ENCODE assay signal across 1 cellular context in the genomic region with DNA sequence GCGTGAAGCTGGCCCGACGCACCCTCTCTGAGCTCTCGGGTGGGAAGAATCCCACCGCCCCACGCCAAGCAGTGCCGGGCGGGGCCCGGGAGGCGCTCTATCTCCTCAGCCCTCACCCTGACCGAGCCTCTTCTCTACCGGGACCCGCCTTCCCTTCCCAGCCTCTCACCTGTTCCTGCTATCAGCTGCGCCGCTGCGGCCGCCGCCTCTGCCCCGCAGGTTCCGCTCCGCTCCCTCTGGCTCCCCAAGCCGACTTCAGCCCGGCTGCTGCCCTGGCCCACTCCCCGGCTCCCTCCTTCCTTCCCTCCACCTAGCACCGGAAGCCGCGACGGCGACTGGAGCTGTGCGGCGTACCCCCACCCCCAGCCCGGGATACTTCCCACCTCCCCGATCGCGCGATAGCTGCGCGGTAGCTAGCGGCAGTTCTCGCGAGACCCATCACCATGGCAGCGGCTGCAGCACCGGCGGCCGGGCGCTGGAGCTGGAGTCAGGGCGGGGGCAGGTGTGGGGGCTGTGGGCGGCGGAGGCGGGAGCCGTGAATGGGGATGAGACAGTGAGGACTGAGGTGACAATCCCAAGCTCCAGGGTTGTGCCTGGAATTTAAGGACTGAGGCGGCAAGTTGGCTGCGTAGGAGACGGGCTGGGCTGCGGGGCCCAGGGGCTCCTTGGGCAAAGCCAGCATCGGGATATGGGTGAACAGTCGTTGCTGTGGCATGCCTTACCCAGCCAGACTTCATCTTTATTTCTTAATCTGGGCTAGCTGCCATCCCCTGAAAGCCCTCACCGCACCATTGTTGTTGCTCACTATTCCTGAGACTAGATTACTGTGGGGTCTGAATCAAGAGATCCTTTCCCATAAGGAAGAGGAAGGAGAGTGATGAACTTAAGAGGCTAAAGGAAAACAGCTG.
TF ChIP-seq lines count a peak whose summit lies in the region.

Gene ARF3 (minus strand): TSS at position 347 of the 908 bp plus-strand sequence. CDS start 16,392 bp downstream, outside the sequence.

TF ChIP-seq in HepG2, 621 proteins besides CTCF, POLR2A, EP300 and RAD21 (continued from another document and continues in another):
- TF ChIP-seq ZBTB44 (CRISPR knock-in tag; IDR thresholded peaks at IDR 0.05) = no peak
- 0 out of 2 replicates have a peak, but pooled peaks have one; percentile 43 for TF ChIP-seq ZFP1 (CRISPR knock-in tag; IDR thresholded peaks at IDR 0.05)
- no peak for TF ChIP-seq ZNF678 (CRISPR knock-in tag; IDR thresholded peaks at IDR 0.05)
- TF ChIP-seq, protein P1, sequence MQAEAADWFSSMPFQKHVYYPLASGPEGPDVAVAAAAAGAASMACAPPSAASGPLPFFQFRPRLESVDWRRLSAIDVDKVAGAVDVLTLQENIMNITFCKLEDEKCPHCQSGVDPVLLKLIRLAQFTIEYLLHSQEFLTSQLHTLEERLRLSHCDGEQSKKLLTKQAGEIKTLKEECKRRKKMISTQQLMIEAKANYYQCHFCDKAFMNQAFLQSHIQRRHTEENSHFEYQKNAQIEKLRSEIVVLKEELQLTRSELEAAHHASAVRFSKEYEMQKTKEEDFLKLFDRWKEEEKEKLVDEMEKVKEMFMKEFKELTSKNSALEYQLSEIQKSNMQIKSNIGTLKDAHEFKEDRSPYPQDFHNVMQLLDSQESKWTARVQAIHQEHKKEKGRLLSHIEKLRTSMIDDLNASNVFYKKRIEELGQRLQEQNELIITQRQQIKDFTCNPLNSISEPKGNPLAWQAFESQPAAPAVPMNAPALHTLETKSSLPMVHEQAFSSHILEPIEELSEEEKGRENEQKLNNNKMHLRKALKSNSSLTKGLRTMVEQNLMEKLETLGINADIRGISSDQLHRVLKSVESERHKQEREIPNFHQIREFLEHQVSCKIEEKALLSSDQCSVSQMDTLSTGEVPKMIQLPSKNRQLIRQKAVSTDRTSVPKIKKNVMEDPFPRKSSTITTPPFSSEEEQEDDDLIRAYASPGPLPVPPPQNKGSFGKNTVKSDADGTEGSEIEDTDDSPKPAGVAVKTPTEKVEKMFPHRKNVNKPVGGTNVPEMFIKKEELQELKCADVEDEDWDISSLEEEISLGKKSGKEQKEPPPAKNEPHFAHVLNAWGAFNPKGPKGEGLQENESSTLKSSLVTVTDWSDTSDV (CRISPR knock-in tag; IDR thresholded peaks at IDR 0.05) = no peak
- TF ChIP-seq SNRNP70 (IDR thresholded peaks at IDR 0.05; ENCODE audit: low read depth, low read length) = no peak
- no peak for TF ChIP-seq REST (IDR thresholded peaks at IDR 0.05; ENCODE audit: borderline replicate concordance in 1 of 2, low read depth in 1 of 2, low read length in 2 of 2)
- TF ChIP-seq ZNF143 (CRISPR knock-in tag; IDR thresholded peaks at IDR 0.05) = no peak; the same call in 1 of the 2 replicates
- no peak for TF ChIP-seq PRDM15 (CRISPR knock-in tag; IDR thresholded peaks at IDR 0.05)
- TF ChIP-seq EED (CRISPR knock-in tag; IDR thresholded peaks at IDR 0.05) = no peak
- TF ChIP-seq ZNF704 (CRISPR knock-in tag; IDR thresholded peaks at IDR 0.05; ENCODE audit: borderline replicate concordance) = no peak
- no peak for TF ChIP-seq NCOR1 (IDR thresholded peaks at IDR 0.05; ENCODE audit: borderline replicate concordance, low read length)
- no peak for TF ChIP-seq ZNF496 (CRISPR knock-in tag; IDR thresholded peaks at IDR 0.05; ENCODE audit: insufficient replicate concordance)
- no peak for TF ChIP-seq ZNF34 (CRISPR knock-in tag; IDR thresholded peaks at IDR 0.05; ENCODE audit: borderline replicate concordance)
- TF ChIP-seq, protein P2, sequence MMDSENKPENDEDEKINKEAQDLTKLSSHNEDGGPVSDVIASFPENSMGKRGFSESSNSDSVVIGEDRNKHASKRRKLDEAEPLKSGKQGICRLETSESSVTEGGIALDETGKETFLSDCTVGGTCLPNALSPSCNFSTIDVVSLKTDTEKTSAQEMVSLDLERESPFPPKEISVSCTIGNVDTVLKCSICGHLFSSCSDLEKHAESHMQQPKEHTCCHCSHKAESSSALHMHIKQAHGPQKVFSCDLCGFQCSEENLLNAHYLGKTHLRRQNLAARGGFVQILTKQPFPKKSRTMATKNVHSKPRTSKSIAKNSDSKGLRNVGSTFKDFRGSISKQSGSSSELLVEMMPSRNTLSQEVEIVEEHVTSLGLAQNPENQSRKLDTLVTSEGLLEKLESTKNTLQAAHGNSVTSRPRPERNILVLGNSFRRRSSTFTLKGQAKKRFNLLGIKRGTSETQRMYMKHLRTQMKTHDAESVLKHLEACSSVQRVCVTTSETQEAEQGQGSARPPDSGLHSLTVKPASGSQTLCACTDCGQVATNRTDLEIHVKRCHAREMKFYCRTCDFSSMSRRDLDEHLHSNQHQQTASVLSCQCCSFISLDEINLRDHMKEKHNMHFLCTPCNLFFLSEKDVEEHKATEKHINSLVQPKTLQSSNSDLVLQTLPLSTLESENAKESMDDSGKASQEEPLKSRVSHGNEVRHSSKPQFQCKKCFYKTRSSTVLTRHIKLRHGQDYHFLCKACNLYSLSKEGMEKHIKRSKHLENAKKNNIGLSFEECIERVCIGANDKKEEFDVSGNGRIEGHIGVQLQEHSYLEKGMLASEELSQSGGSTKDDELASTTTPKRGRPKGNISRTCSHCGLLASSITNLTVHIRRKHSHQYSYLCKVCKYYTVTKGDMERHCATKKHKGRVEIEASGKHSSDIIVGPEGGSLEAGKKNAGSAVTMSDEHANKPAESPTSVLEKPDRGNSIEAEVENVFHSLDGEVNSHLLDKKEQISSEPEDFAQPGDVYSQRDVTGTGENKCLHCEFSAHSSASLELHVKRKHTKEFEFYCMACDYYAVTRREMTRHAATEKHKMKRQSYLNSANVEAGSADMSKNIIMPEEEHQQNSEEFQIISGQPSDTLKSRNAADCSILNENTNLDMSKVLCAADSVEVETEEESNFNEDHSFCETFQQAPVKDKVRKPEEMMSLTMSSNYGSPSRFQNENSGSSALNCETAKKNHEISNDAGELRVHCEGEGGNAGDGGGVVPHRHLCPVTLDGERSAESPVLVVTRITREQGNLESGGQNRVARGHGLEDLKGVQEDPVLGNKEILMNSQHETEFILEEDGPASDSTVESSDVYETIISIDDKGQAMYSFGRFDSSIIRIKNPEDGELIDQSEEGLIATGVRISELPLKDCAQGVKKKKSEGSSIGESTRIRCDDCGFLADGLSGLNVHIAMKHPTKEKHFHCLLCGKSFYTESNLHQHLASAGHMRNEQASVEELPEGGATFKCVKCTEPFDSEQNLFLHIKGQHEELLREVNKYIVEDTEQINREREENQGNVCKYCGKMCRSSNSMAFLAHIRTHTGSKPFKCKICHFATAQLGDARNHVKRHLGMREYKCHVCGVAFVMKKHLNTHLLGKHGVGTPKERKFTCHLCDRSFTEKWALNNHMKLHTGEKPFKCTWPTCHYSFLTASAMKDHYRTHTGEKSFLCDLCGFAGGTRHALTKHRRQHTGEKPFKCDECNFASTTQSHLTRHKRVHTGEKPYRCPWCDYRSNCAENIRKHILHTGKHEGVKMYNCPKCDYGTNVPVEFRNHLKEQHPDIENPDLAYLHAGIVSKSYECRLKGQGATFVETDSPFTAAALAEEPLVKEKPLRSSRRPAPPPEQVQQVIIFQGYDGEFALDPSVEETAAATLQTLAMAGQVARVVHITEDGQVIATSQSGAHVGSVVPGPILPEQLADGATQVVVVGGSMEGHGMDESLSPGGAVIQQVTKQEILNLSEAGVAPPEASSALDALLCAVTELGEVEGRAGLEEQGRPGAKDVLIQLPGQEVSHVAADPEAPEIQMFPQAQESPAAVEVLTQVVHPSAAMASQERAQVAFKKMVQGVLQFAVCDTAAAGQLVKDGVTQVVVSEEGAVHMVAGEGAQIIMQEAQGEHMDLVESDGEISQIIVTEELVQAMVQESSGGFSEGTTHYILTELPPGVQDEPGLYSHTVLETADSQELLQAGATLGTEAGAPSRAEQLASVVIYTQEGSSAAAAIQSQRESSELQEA (CRISPR knock-in tag; IDR thresholded peaks at IDR 0.05; ENCODE audit: not compliant biosample characterization) = peak; percentile 55
- TF ChIP-seq ISX (CRISPR knock-in tag; conservative IDR thresholded peaks at IDR 0.05) = no peak
- TF ChIP-seq, protein P3, sequence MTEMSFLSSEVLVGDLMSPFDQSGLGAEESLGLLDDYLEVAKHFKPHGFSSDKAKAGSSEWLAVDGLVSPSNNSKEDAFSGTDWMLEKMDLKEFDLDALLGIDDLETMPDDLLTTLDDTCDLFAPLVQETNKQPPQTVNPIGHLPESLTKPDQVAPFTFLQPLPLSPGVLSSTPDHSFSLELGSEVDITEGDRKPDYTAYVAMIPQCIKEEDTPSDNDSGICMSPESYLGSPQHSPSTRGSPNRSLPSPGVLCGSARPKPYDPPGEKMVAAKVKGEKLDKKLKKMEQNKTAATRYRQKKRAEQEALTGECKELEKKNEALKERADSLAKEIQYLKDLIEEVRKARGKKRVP (CRISPR knock-in tag; IDR thresholded peaks at IDR 0.05) = peak in 1 of 2 experiments; percentile 47; a peak in 1 of 4 replicates
- TF ChIP-seq TARDBP (CRISPR knock-in tag; IDR thresholded peaks at IDR 0.05) = 0 out of 2 replicates have a peak, but pooled peaks have one; percentile 54
- TF ChIP-seq ZNF562 (CRISPR knock-in tag; IDR thresholded peaks at IDR 0.05; ENCODE audit: borderline replicate concordance) = no peak
- TF ChIP-seq ARHGAP35 (CRISPR knock-in tag; IDR thresholded peaks at IDR 0.05; ENCODE audit: borderline replicate concordance) = no peak
- TF ChIP-seq ZNF160 (CRISPR knock-in tag; IDR thresholded peaks at IDR 0.05) = no peak
